Comparison of ENCODE assay signal across 22 cellular contexts in the genomic region with DNA sequence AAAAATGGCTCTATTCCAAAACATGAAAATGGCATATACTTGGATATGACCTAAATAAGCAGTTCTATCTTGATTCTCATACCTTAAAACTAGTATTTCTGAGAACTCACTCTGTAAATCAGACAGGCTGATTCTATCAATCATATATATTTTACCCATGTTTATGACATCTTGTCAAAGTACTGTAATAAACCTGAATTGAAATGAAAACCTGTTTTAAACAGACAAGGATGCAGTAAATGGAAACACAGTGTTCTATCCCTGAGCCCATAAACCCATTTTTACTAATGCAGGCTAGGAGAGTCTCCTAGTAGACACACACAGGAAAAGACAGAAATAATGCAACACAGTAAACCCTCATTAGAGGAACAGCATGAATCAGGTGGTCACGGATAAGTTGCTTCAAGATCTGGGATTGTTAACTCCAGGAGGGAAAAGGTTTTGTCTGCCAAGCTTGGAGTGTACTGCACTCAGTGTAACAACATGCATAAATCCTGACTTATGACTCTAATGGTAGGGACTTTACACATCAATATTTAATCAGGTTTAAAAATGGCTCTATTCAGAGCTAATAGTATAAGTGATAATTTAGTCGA.
"Had no signal": no experiment of that assay in that cellular context is flagged by ENCODE, and none has a peak within 500 bp of the region (broad histone marks: within the 10 kb centered on the region; RNA-seq: fewer than 3 reads in every experiment).

No MANE protein-coding gene starts in this region.

- H3K9me3 Mint-ChIP-seq: activated naive CD4-positive, alpha-beta T cell treated with anti-CD3 and anti-CD28 coated beads, Interleukin-2, amount 10 ng/mL, durations not matched to agents 7 days and 5 days; activated T-cell treated with anti-CD3 and anti-CD28 coated beads, Interleukin-2, amount 50 U/mL, for 4 hours; endodermal cell; mesothelial cell of epicardium; type B pancreatic cell had no signal

- H3K27me3 ChIP-seq: ovary, right atrium auricular region, vagina had no signal

- DNase-seq: activated CD4-positive, alpha-beta T cell treated with anti-CD3 and anti-CD28 coated beads for 1 hour; activated effector memory CD4-positive, alpha-beta T cell treated with Interleukin-2 at 50 U/mL for 16 hours; activated naive CD4-positive, alpha-beta T cell treated with anti-CD3 and anti-CD28 coated beads, Interleukin-2, amount 10 ng/mL, durations not matched to agents 7 days and 5 days; activated T-cell treated with anti-CD3 and anti-CD28 coated beads, Interleukin-2, amount 50 U/mL, for 4 hours; amygdala; cerebellar nuclear complex; endodermal cell; heart right ventricle; left ventricle myocardium inferior; mammary epithelial cell; naive thymus-derived CD8-positive, alpha-beta T cell; ovary; stimulated activated CD4-positive, alpha-beta T cell treated with anti-CD3 and anti-CD28 coated beads, Interleukin-4, amount 100 ng/mL, for 24 hours; stimulated activated naive CD4-positive, alpha-beta T cell treated with Interleukin-2 at 50 U/mL for 16 hours had no signal

- H3K27ac Mint-ChIP-seq: activated naive CD4-positive, alpha-beta T cell treated with anti-CD3 and anti-CD28 coated beads, Interleukin-2, amount 10 ng/mL, durations not matched to agents 7 days and 5 days; endodermal cell; mesothelial cell of epicardium; naive thymus-derived CD8-positive, alpha-beta T cell; type B pancreatic cell had no signal

- H3K4me3 Mint-ChIP-seq: activated naive CD4-positive, alpha-beta T cell treated with anti-CD3 and anti-CD28 coated beads, Interleukin-2, amount 10 ng/mL, durations not matched to agents 7 days and 5 days; activated T-cell treated with anti-CD3 and anti-CD28 coated beads, Interleukin-2, amount 50 U/mL, for 4 hours; endodermal cell; mesothelial cell of epicardium; naive thymus-derived CD8-positive, alpha-beta T cell; type B pancreatic cell had no signal

- H3K4me1 ChIP-seq: heart right ventricle, left ventricle myocardium inferior, prostate gland, right atrium auricular region, vagina had no signal

- H3K36me3 ChIP-seq: heart right ventricle, left ventricle myocardium inferior, ovary, prostate gland, right atrium auricular region, thoracic aorta, vagina had no signal

- H3K27me3 Mint-ChIP-seq: activated naive CD4-positive, alpha-beta T cell treated with anti-CD3 and anti-CD28 coated beads, Interleukin-2, amount 10 ng/mL, durations not matched to agents 7 days and 5 days; naive thymus-derived CD8-positive, alpha-beta T cell had no signal

- H3K36me3 Mint-ChIP-seq: activated naive CD4-positive, alpha-beta T cell treated with anti-CD3 and anti-CD28 coated beads, Interleukin-2, amount 10 ng/mL, durations not matched to agents 7 days and 5 days; mesothelial cell of epicardium; naive thymus-derived CD8-positive, alpha-beta T cell; type B pancreatic cell had no signal

- H3K4me3 ChIP-seq: coronary artery, heart right ventricle, left ventricle myocardium inferior, ovary, prostate gland, right atrium auricular region, thoracic aorta, vagina had no signal

- ATAC-seq: activated T-cell treated with anti-CD3 and anti-CD28 coated beads, Interleukin-2, amount 50 U/mL, for 4 hours; heart right ventricle; naive thymus-derived CD8-positive, alpha-beta T cell had no signal

- H3K27ac ChIP-seq: coronary artery, epithelial cell of prostate, heart right ventricle, left ventricle myocardium inferior, ovary, prostate gland, right atrium auricular region, thoracic aorta, vagina had no signal

- H3K4me1 Mint-ChIP-seq: activated naive CD4-positive, alpha-beta T cell treated with anti-CD3 and anti-CD28 coated beads, Interleukin-2, amount 10 ng/mL, durations not matched to agents 7 days and 5 days; mesothelial cell of epicardium; naive thymus-derived CD8-positive, alpha-beta T cell had no signal

- H3K9me3 ChIP-seq: heart right ventricle, left ventricle myocardium inferior, ovary, prostate gland, right atrium auricular region, thoracic aorta, vagina had no signal
